Comparison of ENCODE assay signal across 23 cellular contexts in the genomic region with DNA sequence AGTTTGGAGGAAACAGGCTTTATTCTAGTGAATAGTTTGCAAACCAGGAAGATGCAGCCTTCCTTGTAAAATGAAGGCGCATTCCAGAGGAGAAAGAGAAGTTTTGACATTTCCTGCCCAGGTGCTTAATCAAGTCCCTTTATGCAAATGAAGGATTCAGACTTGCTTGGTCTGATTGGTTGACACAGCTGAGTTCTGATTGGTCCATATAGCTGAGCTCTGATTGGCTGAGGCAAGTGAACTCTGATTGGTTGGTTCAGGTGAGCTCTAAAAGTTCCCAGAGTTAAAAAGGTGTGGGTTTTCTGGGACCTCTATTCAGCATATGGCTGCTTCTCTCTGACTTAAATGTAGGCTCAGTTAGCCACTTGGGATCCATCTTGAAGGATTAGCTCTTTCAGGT.
DNase-seq lines count a peak whose midpoint lies in the region; ATAC-seq, FAIRE-seq and TF ChIP-seq lines count a peak whose summit lies in the region.
"Had no signal": no experiment of that assay in that cellular context is flagged by ENCODE, and none has a peak within 500 bp of the region (broad histone marks: within the 10 kb centered on the region; RNA-seq: fewer than 3 reads in every experiment).

No MANE protein-coding gene starts in this region.

- H3K79me2 ChIP-seq in Karpas-422 (ENCODE audit: low read length) (no peaks in the 10 kb centered on the region), H1 (ENCODE audit: control insufficient read depth in 1 of 2, insufficient read depth in 2 of 2, low read length in 2 of 2) (no peaks in the 10 kb centered on the region)

- no peak for TF ChIP-seq RAD21 in H1 (IDR thresholded peaks at IDR 0.05 in 1 of 2, conservative IDR thresholded peaks at IDR 0.05 in 1 of 2; ENCODE audit: low read depth in 2 of 2, low read length in 2 of 2)

- intact Hi-C loops in activated CD4-positive, alpha-beta memory T cell treated with anti-CD3 and anti-CD28 coated beads for 36 hours (cut with micrococcal nuclease) = no loop called here
- intact Hi-C loops in A673 (cut with micrococcal nuclease; ENCODE audit: unreplicated experiment) = no loop called here

- no peak overlapping the region for H3K56ac ChIP-seq in H1 (replicated peaks; ENCODE audit: insufficient read length, low read depth, low read length)

- no peak overlapping the region for H2BK12ac ChIP-seq in H1 (ENCODE audit: low read depth, low read length)

- H3K9ac ChIP-seq in Karpas-422 (ENCODE audit: low read length) (no peak overlapping the region), H1 (replicated peaks in 1 of 4; ENCODE audit: extremely low read depth in 1 of 4, low read depth in 3 of 4, low read length in 3 of 4) (no peak overlapping the region)
- H3K9ac ChIP-seq: KMS-11, SK-N-SH had no signal

- H4K20me1 ChIP-seq in Karpas-422 (ENCODE audit: insufficient read depth, low read depth, low read length) = no peaks in the 10 kb centered on the region
- no peaks in the 10 kb centered on the region for H4K20me1 ChIP-seq in H1 (replicated peaks in 1 of 2; ENCODE audit: control insufficient read depth in 1 of 2, insufficient read depth in 2 of 2, low read length in 2 of 2)

- no peak for TF ChIP-seq EP300 in H1 (IDR thresholded peaks at IDR 0.05; ENCODE audit: borderline replicate concordance in 1 of 2, low read depth in 2 of 2, low read length in 2 of 2)

- H3K4me1 ChIP-seq in Karpas-422 (ENCODE audit: low read length) (no peaks in the 10 kb centered on the region), H1 (replicated peaks in 1 of 4; ENCODE audit: control insufficient read depth in 3 of 4, insufficient read depth in 4 of 4, low read length in 3 of 4) (peaks cover 0 to 6% (median 0%) of the 10 kb centered on the region in 4 experiments; a peak in 2 of 7 replicates), A673 (ENCODE audit: insufficient read depth, low read length, poor library complexity, severe bottlenecking) (no peaks in the 10 kb centered on the region)
- H3K4me1 ChIP-seq: A549 had no signal

- no peak overlapping the region for H3K4me3 ChIP-seq in Karpas-422 (ENCODE audit: low read length)
- no peak overlapping the region for H3K4me3 ChIP-seq in H1 (ENCODE audit: extremely low read depth in 1 of 4, insufficient read depth in 2 of 4, low read depth in 3 of 4, low read length in 4 of 4)
- H3K4me3 ChIP-seq in A673 (ENCODE audit: low read depth, low read length, poor library complexity, severe bottlenecking) = no peak overlapping the region
- H3K4me3 ChIP-seq: A549 had no signal

- POLR2A ChIA-PET in activated CD4-positive, alpha-beta memory T cell treated with anti-CD3 and anti-CD28 coated beads for 36 hours (lab: Charles Lee) = no interaction called here
- POLR2A ChIA-PET in activated CD4-positive, alpha-beta memory T cell treated with anti-CD3 and anti-CD28 coated beads, Interleukin-2, amount 10 ng/mL, durations not matched to agents 7 days and 5 days (lab: Charles Lee) = no interaction called here
- POLR2A ChIA-PET in H1 (lab: Charles Lee; ENCODE audit: partially characterized antibody) (no interaction called here), A673 (lab: Charles Lee; ENCODE audit: low non-redundant PET) (no interaction called here)

- TF ChIP-seq CTCF in H1 (IDR thresholded peaks at IDR 0.05; ENCODE audit: control extremely low read depth in 1 of 3, insufficient read depth in 1 of 3, low read depth in 1 of 3, low read length in 3 of 3) (no peak), A673 (conservative IDR thresholded peaks at IDR 0.05; ENCODE audit: low read depth, low read length) (no peak)

- CTCF ChIA-PET in activated CD4-positive, alpha-beta memory T cell treated with anti-CD3 and anti-CD28 coated beads for 36 hours (lab: Charles Lee) = no interaction called here
- CTCF ChIA-PET in activated CD4-positive, alpha-beta memory T cell treated with anti-CD3 and anti-CD28 coated beads, Interleukin-2, amount 10 ng/mL, durations not matched to agents 7 days and 5 days (lab: Charles Lee) = no interaction called here
- CTCF ChIA-PET in H1 (lab: Charles Lee; ENCODE audit: partially characterized antibody) (interaction anchor here (1.3 kb wide), 1 partner anchor 17 kb away, joined by 3 read pairs; no protein-coding TSS in a partner anchor), A673 (lab: Charles Lee) (no interaction called here)

- TF ChIP-seq POLR2A in H1 (IDR thresholded peaks at IDR 0.05; ENCODE audit: control extremely low read depth in 1 of 2, low read depth in 2 of 2, low read length in 2 of 2) = no peak

- peak; percentile 2 for DNase-seq in activated CD4-positive, alpha-beta memory T cell treated with anti-CD3 and anti-CD28 coated beads for 36 hours
- no peak for DNase-seq in activated CD4-positive, alpha-beta memory T cell treated with anti-CD3 and anti-CD28 coated beads, Interleukin-2, amount 10 ng/mL, durations not matched to agents 7 days and 5 days
- DNase-seq in Karpas-422 (peak; percentile 58), H1 (ENCODE audit: low read depth in 1 of 2, low spot score in 2 of 2) (no peak), A673 (ENCODE audit: low spot score) (no peak), NCI-H1417 (lab: John Stamatoyannopoulos, UW) (no peak)
- DNase-seq: CD4-positive, CD25-positive, alpha-beta regulatory T cell; DMS 273 treated with DMSO at 0.1 percent for 48 hours; EL; GF-D8; HCEC 1CT; NCI-H1105 treated with DMSO at 0.1 percent for 48 hours; NCI-H1694; NCI-H2081; NCI-H446; NCI-H526; RPMI8226; SHP77 treated with DMSO at 0.1 percent for 48 hours; SK-N-SH; T-cell had no signal

- H2BK15ac ChIP-seq in H1 (ENCODE audit: low read length) = no peak overlapping the region

- no peak overlapping the region for H4K8ac ChIP-seq in H1 (ENCODE audit: extremely low read depth, insufficient read depth, low read length)

- H3K36me3 Mint-ChIP-seq in activated CD4-positive, alpha-beta memory T cell treated with anti-CD3 and anti-CD28 coated beads for 36 hours = no peaks in the 10 kb centered on the region
- no peaks in the 10 kb centered on the region for H3K36me3 Mint-ChIP-seq in activated CD4-positive, alpha-beta memory T cell treated with anti-CD3 and anti-CD28 coated beads, Interleukin-2, amount 10 ng/mL, durations not matched to agents 7 days and 5 days (ENCODE audit: low read depth)
- H3K36me3 Mint-ChIP-seq: CD4-positive, CD25-positive, alpha-beta regulatory T cell; T-cell had no signal

- H3K9me3 ChIP-seq in Karpas-422 (ENCODE audit: low read length) = 0 out of 2 replicates have a peak, but pooled peaks cover 5% of the 10 kb centered on the region
- peaks cover 17 to 32% of the 10 kb centered on the region in 2 experiments for H3K9me3 ChIP-seq in H1 (ENCODE audit: insufficient read depth in 2 of 2, low read depth in 1 of 2, low read length in 1 of 2)
- H3K9me3 ChIP-seq in A673 (ENCODE audit: low read depth, low read length, poor library complexity, severe bottlenecking) = no peaks in the 10 kb centered on the region
- H3K9me3 ChIP-seq: A549 had no signal

- 79% methylated on average over 1 of the region's 1 CpG; no CpG with 5 or more reads in 1 of the 2 experiments for WGBS in H1 (ENCODE audit: extremely low coverage in 1 of 2, insufficient coverage in 1 of 2, insufficient read length in 1 of 2, insufficient replicate concordance in 2 of 2, low coverage in 1 of 2, low lambda C conversion rate in 2 of 2, missing lambda C conversion rate in 1 of 2), 2 experiments

- no peak overlapping the region for H2BK5ac ChIP-seq in H1 (ENCODE audit: low read depth, low read length)

- no peak overlapping the region for H3K27ac Mint-ChIP-seq in activated CD4-positive, alpha-beta memory T cell treated with anti-CD3 and anti-CD28 coated beads for 36 hours
- no peak overlapping the region for H3K27ac Mint-ChIP-seq in activated CD4-positive, alpha-beta memory T cell treated with anti-CD3 and anti-CD28 coated beads, Interleukin-2, amount 10 ng/mL, durations not matched to agents 7 days and 5 days
- H3K27ac Mint-ChIP-seq: CD4-positive, CD25-positive, alpha-beta regulatory T cell; T-cell had no signal

- H3K27me3 ChIP-seq in Karpas-422 (ENCODE audit: low read length) = no peaks in the 10 kb centered on the region; the same call in 1 of the 2 replicates
- peaks cover 0 to 5% (median 2%) of the 10 kb centered on the region in 4 experiments; a peak in 1 of 7 replicates for H3K27me3 ChIP-seq in H1 (replicated peaks in 1 of 4; ENCODE audit: control insufficient read depth in 3 of 4, extremely low read depth in 1 of 4, insufficient read depth in 3 of 4, low read length in 3 of 4)
- peaks cover 62% of the 10 kb centered on the region for H3K27me3 ChIP-seq in A673 (replicated peaks; ENCODE audit: insufficient read depth, low read depth, low read length, poor library complexity)

- BruUV-seq in A673 (replicated peaks; lab: Mats Ljungman, UMichigan) = no TSS peak

- H3K4me2 ChIP-seq in Karpas-422 (ENCODE audit: low read depth, low read length, poor library complexity, severe bottlenecking) = no peak overlapping the region
- no peak overlapping the region for H3K4me2 ChIP-seq in H1 (ENCODE audit: insufficient read depth in 1 of 2, low read depth in 2 of 2, low read length in 2 of 2)
- H3K4me2 ChIP-seq: A549, KMS-11, SK-N-SH had no signal

- no peak overlapping the region for H3K4me3 Mint-ChIP-seq in activated CD4-positive, alpha-beta memory T cell treated with anti-CD3 and anti-CD28 coated beads for 36 hours
- H3K4me3 Mint-ChIP-seq in activated CD4-positive, alpha-beta memory T cell treated with anti-CD3 and anti-CD28 coated beads, Interleukin-2, amount 10 ng/mL, durations not matched to agents 7 days and 5 days = no peak overlapping the region
- H3K4me3 Mint-ChIP-seq: T-cell had no signal

- no peak for ATAC-seq in GM21576 (IDR thresholded peaks at IDR 0.05; ENCODE audit: unreplicated experiment)
- ATAC-seq: A549, T-cell had no signal

- no peaks in the 10 kb centered on the region for H3K79me1 ChIP-seq in H1 (ENCODE audit: low read depth, low read length)

- peaks cover 37% of the 10 kb centered on the region for H3K27me3 Mint-ChIP-seq in activated CD4-positive, alpha-beta memory T cell treated with anti-CD3 and anti-CD28 coated beads for 36 hours
- H3K27me3 Mint-ChIP-seq in activated CD4-positive, alpha-beta memory T cell treated with anti-CD3 and anti-CD28 coated beads, Interleukin-2, amount 10 ng/mL, durations not matched to agents 7 days and 5 days = peaks cover 44% of the 10 kb centered on the region

- no peak overlapping the region for H4K5ac ChIP-seq in H1 (ENCODE audit: insufficient read length, low read depth, low read length)

- H2AK5ac ChIP-seq in H1 (ENCODE audit: low read depth, low read length) = no peak overlapping the region

- no peak overlapping the region for H3K14ac ChIP-seq in H1 (ENCODE audit: insufficient read length)

- H3K9me3 Mint-ChIP-seq in activated CD4-positive, alpha-beta memory T cell treated with anti-CD3 and anti-CD28 coated beads for 36 hours = peaks cover 8% of the 10 kb centered on the region
- no peaks in the 10 kb centered on the region for H3K9me3 Mint-ChIP-seq in activated CD4-positive, alpha-beta memory T cell treated with anti-CD3 and anti-CD28 coated beads, Interleukin-2, amount 10 ng/mL, durations not matched to agents 7 days and 5 days

- peaks cover 3% of the 10 kb centered on the region for H3K23me2 ChIP-seq in H1 (ENCODE audit: low read depth, low read length)

- FAIRE-seq in H1 (lab: Jason Lieb, UNC) = no peak
- FAIRE-seq: A549 had no signal

- H3K36me3 ChIP-seq in Karpas-422 (ENCODE audit: insufficient read depth, low read length) (no peaks in the 10 kb centered on the region), H1 (ENCODE audit: control insufficient read depth in 2 of 4, insufficient read depth in 4 of 4, low read length in 3 of 4) (peaks cover 0 to 11% (median 0%) of the 10 kb centered on the region in 4 experiments; a peak in 3 of 8 replicates), A673 (ENCODE audit: insufficient read depth, low read length, poor library complexity, severe bottlenecking) (no peaks in the 10 kb centered on the region)

- no peak overlapping the region for H3K18ac ChIP-seq in H1 (ENCODE audit: extremely low read depth, low read length)

- no peaks in the 10 kb centered on the region for H3K9me2 ChIP-seq in Karpas-422 (replicated peaks; ENCODE audit: insufficient read depth, low read length)
- H3K9me2 ChIP-seq: SK-N-SH had no signal

- no peak overlapping the region for H2BK20ac ChIP-seq in H1 (ENCODE audit: low read length)

- no peak overlapping the region for H3K4ac ChIP-seq in H1 (replicated peaks; ENCODE audit: insufficient read length, low read depth, low read length)

- no peaks in the 10 kb centered on the region for H3K4me1 Mint-ChIP-seq in activated CD4-positive, alpha-beta memory T cell treated with anti-CD3 and anti-CD28 coated beads for 36 hours (ENCODE audit: low read depth)
- no peaks in the 10 kb centered on the region for H3K4me1 Mint-ChIP-seq in activated CD4-positive, alpha-beta memory T cell treated with anti-CD3 and anti-CD28 coated beads, Interleukin-2, amount 10 ng/mL, durations not matched to agents 7 days and 5 days
- H3K4me1 Mint-ChIP-seq: CD4-positive, CD25-positive, alpha-beta regulatory T cell; T-cell had no signal

- peak overlapping the region; percentile 54 for H2BK120ac ChIP-seq in H1 (replicated peaks; ENCODE audit: low read depth, low read length)

- H3K27ac ChIP-seq in Karpas-422 (ENCODE audit: low read length) = no peak overlapping the region
- H3K27ac ChIP-seq in H1 (ENCODE audit: low read depth, low read length) = no peak overlapping the region
- H3K27ac ChIP-seq in A673 (ENCODE audit: low read depth, low read length, poor library complexity, severe bottlenecking) = no peak overlapping the region
- H3K27ac ChIP-seq: A549, KMS-11 had no signal

- H2AFZ ChIP-seq in Karpas-422 (ENCODE audit: low read length) = no peak overlapping the region
- no peak overlapping the region for H2AFZ ChIP-seq in H1 (ENCODE audit: low read length)

- no peak overlapping the region for H4K91ac ChIP-seq in H1 (replicated peaks; ENCODE audit: insufficient read length, low read length)

- no peak overlapping the region for H3K23ac ChIP-seq in H1 (ENCODE audit: insufficient read length)

Comparison
In these comparisons a context has a peak if more than half of its experiments do, and no peak if none do; other contexts are left out.
1. DNase-seq: peak in activated CD4-positive, alpha-beta memory T cell treated with anti-CD3 and anti-CD28 coated beads for 36 hours (single experiment) and Karpas-422 (single experiment); none in activated CD4-positive, alpha-beta memory T cell treated with anti-CD3 and anti-CD28 coated beads, Interleukin-2, amount 10 ng/mL, durations not matched to agents 7 days and 5 days (single experiment), H1 (0 of 2), A673 (single experiment) and NCI-H1417 (0 of 3).